Comparison of ENCODE assay signal across 8 cellular contexts in genomic region chr2:85133751-85134254, GRCh38. TPM values are rescaled to one million over a fixed set of nuclear protein-coding genes. Genes with fewer than 3 reads are reported as not detected.
DNase-seq lines count a peak whose midpoint lies in the region; ATAC-seq, FAIRE-seq and TF ChIP-seq lines count a peak whose summit lies in the region.

No MANE protein-coding gene starts in this region.

- peak overlapping the region; percentile 65 to 73 for H3K9ac ChIP-seq in kidney (ENCODE audit: low read length in 2 of 2)

- no peaks in the 10 kb centered on the region for H3K9me3 ChIP-seq in kidney (ENCODE audit: control insufficient read depth in 1 of 2, low read length in 2 of 2)

- intact Hi-C loops in kidney (cut with DNase I): loop anchor here (10.0 kb wide), 1 partner anchor 141 kb away; no protein-coding TSS in a partner anchor

- peak overlapping the region; percentile 38 for H3K4me3 ChIP-seq in NB4 (ENCODE audit: low read depth, low read length)
- H3K4me3 ChIP-seq in kidney (ENCODE audit: low read length in 2 of 2): peak overlapping the region; percentile 63 to 73

- H3K36me3 ChIP-seq in kidney (ENCODE audit: control insufficient read depth in 1 of 2, insufficient read depth in 2 of 2, low read length in 2 of 2): no peaks in the 10 kb centered on the region

- TF ChIP-seq CTCF in GM13977 (IDR thresholded peaks at IDR 0.05; ENCODE audit: extremely low read depth, insufficient read depth, missing control alignments): no peak
- TF ChIP-seq CTCF in NB4 (IDR thresholded peaks at IDR 0.05; ENCODE audit: low read depth, low read length): no peak
- TF ChIP-seq CTCF in kidney (IDR thresholded peaks at IDR 0.05; ENCODE audit: borderline replicate concordance, extremely low read depth, insufficient read depth): no peak

- DNase-seq in GM13977 (ENCODE audit: low spot score) (peak; percentile 73), NB4 (ENCODE audit: low read depth) (peak; percentile 61), T47D (ENCODE audit: low read depth in 1 of 2, low spot score in 1 of 2) (peak; percentile 51 to 56), kidney (peak; percentile 84), H4 (ENCODE audit: low spot score) (no peak), OCI-M2 (lab: John Stamatoyannopoulos, UW; ENCODE audit: unreplicated experiment) (no peak)
- peak; percentile 20 for DNase-seq in stimulated activated naive CD8-positive, alpha-beta T cell treated with anti-CD3 and anti-CD28 coated beads, Interleukin-15, Interleukin-2, amounts not matched to agents 100 U/mL and 50 U/mL, for 24 hours

- FAIRE-seq in kidney (lab: Jason Lieb, UNC): no peak

- TF ChIP-seq POLR2A in NB4 (IDR thresholded peaks at IDR 0.05; ENCODE audit: extremely low read depth, insufficient read length): no peak

- in situ Hi-C loops in GM13977 (cut with MboI; ENCODE audit: low pct_unique_long_range_greater_than_20kb, low sequenced_read_pairs, unreplicated experiment) (no loop called here), T47D (cut with HindIII; ENCODE audit: low pct_unique_long_range_greater_than_20kb, low sequenced_read_pairs) (no loop called here)

- ATAC-seq in stimulated activated naive CD8-positive, alpha-beta T cell treated with anti-CD3 and anti-CD28 coated beads, Interleukin-15, Interleukin-2, amounts not matched to agents 100 U/mL and 50 U/mL, for 24 hours: peak; percentile 8
- ATAC-seq in HG02870 (IDR thresholded peaks at IDR 0.05; ENCODE audit: unreplicated experiment): no peak

- H3K4me1 ChIP-seq in kidney (ENCODE audit: control insufficient read depth in 1 of 2, insufficient read depth in 1 of 2, low read depth in 1 of 2, low read length in 2 of 2): peaks cover 7% of the 10 kb centered on the region in 2 donors

- peak overlapping the region; percentile 72 to 77 for H3K27ac ChIP-seq in kidney (ENCODE audit: low read depth in 2 of 2, low read length in 2 of 2)

RNA-seq across cellular contexts. Expression of gene TCF7L1, which starts 0.6 kb away (rescaled TPM):
- 12.5 TPM for total RNA-seq in kidney
- 10.2 TPM for polyA plus RNA-seq in kidney (ENCODE audit: insufficient read depth, low read depth, low replicate concordance)
- total RNA-seq in H4 (2014; rRNA removed; shearing (Covaris generic)): 0.17 TPM in 1 of 2 replicates, not detected in the other

Comparison
In these comparisons a context has a peak if more than half of its experiments do, and no peak if none do; other contexts are left out.
1. DNase-seq: peak in GM13977 (single experiment), NB4 (single experiment), T47D (2 of 2), kidney (single experiment) and stimulated activated naive CD8-positive, alpha-beta T cell treated with anti-CD3 and anti-CD28 coated beads, Interleukin-15, Interleukin-2, amounts not matched to agents 100 U/mL and 50 U/mL, for 24 hours (single experiment); none in H4 (single experiment) and OCI-M2 (single experiment).
2. RNA of gene TCF7L1, which starts 0.6 kb away (total RNA-seq): 12.5 TPM in kidney (single experiment); 0.17 TPM in H4; every median in the first group is over 10 times any median in the second.